In genomic region chrX:102936972-102937371, GRCh38 we compare ENCODE assay signal across 1 cellular context. TPM values are rescaled to one million over a fixed set of nuclear protein-coding genes. Genes with fewer than 3 reads are reported as not detected.
"Had no signal": no experiment of that assay in that cellular context is flagged by ENCODE, and none has a peak within 500 bp of the region (broad histone marks: within the 10 kb centered on the region; RNA-seq: fewer than 3 reads in every experiment).

Gene RAB40AL (plus strand): TSS chrX:102937272. CDS start chrX:102937319, 47 bp downstream.

RNA-seq across cellular contexts. Expression of gene RAB40AL, which starts in this region (rescaled TPM):
- polyA plus RNA-seq: urinary bladder had no signal
